1 cellular context compared by ENCODE assay signal in genomic region chr2:3585239-3586109, GRCh38.
TF ChIP-seq lines count a peak whose summit lies in the region.

No MANE protein-coding gene starts in this region.

TF ChIP-seq in K562, 482 proteins besides CTCF, POLR2A, EP300 and RAD21:
- TF ChIP-seq ZNF444 (CRISPR knock-in tag; IDR thresholded peaks at IDR 0.05) (no peak), MGA (IDR thresholded peaks at IDR 0.05) (peak; percentile 59), RBM22 (IDR thresholded peaks at IDR 0.05; ENCODE audit: low read depth, low read length, poor library complexity, severe bottlenecking) (no peak), HIVEP1 (CRISPR knock-in tag; IDR thresholded peaks at IDR 0.05) (no peak), GATAD2B (IDR thresholded peaks at IDR 0.05; ENCODE audit: borderline replicate concordance) (no peak), MBD2 (IDR thresholded peaks at IDR 0.05; ENCODE audit: borderline replicate concordance, low read depth) (no peak), MTA2 (IDR thresholded peaks at IDR 0.05; ENCODE audit: low read depth) (no peak), SIX5 (IDR thresholded peaks at IDR 0.05; ENCODE audit: borderline replicate concordance in 1 of 2, insufficient read depth in 1 of 2, low read depth in 1 of 2, low read length in 2 of 2) (no peak), L3MBTL2 (IDR thresholded peaks at IDR 0.05) (peak; percentile 60), SOX6 (IDR thresholded peaks at IDR 0.05) (no peak), CREB3 (tag; conservative IDR thresholded peaks at IDR 0.05; ENCODE audit: low read depth) (no peak), EP400 (IDR thresholded peaks at IDR 0.05) (peak; percentile 10; the same call in 1 of the 2 replicates), PHTF2 (CRISPR knock-in tag; IDR thresholded peaks at IDR 0.05) (no peak), MAZ (CRISPR knock-in tag; conservative IDR thresholded peaks at IDR 0.05 in 1 of 2, IDR thresholded peaks at IDR 0.05 in 1 of 2) (no peak), SIN3B (IDR thresholded peaks at IDR 0.05; ENCODE audit: low read depth) (no peak), POLR2AphosphoS5 (IDR thresholded peaks at IDR 0.05; ENCODE audit: control insufficient read depth, insufficient read depth, low read depth, low read length) (no peak), ZNF224 (CRISPR knock-in tag; IDR thresholded peaks at IDR 0.05) (no peak), MAFG (tag; conservative IDR thresholded peaks at IDR 0.05) (no peak), ZNF263 (CRISPR knock-in tag; IDR thresholded peaks at IDR 0.05; ENCODE audit: borderline replicate concordance) (peak; percentile 71), MYC (IDR thresholded peaks at IDR 0.05; ENCODE audit: low read depth, low read length) (peak; percentile 64), MYC (CRISPR knock-in tag; IDR thresholded peaks at IDR 0.05; ENCODE audit: borderline replicate concordance, low read depth) (no peak), E2F6 (IDR thresholded peaks at IDR 0.05; ENCODE audit: borderline replicate concordance in 1 of 2, extremely low read depth in 1 of 2, insufficient read depth in 1 of 2, insufficient read length in 1 of 2, low read depth in 1 of 2, low read length in 1 of 2, poor library complexity in 1 of 2, severe bottlenecking in 1 of 2) (peak in 1 of 2 experiments; percentile 12), MYBL2 (IDR thresholded peaks at IDR 0.05; ENCODE audit: low read depth) (no peak), MYBL2 (CRISPR knock-in tag; IDR thresholded peaks at IDR 0.05; ENCODE audit: borderline replicate concordance) (no peak), ZNF280A (IDR thresholded peaks at IDR 0.05; ENCODE audit: low read depth, partially characterized antibody) (no peak), RBM39 (optimal IDR thresholded peaks at IDR 0.05; ENCODE audit: low read depth, low read length) (no peak), TAF7 (tag; IDR thresholded peaks at IDR 0.05) (no peak), HDAC8 (tag; IDR thresholded peaks at IDR 0.05) (no peak), USF1 (CRISPR knock-in tag; IDR thresholded peaks at IDR 0.05) (no peak), CEBPG (CRISPR knock-in tag; IDR thresholded peaks at IDR 0.05) (peak; percentile 27; the same call in 1 of the 2 replicates), CEBPG (tag; conservative IDR thresholded peaks at IDR 0.05 in 1 of 2, IDR thresholded peaks at IDR 0.05 in 1 of 2) (no peak), ZNF140 (CRISPR knock-in tag; IDR thresholded peaks at IDR 0.05) (no peak)
